Comparison of ENCODE assay signal across 10 cellular contexts in the genomic region with DNA sequence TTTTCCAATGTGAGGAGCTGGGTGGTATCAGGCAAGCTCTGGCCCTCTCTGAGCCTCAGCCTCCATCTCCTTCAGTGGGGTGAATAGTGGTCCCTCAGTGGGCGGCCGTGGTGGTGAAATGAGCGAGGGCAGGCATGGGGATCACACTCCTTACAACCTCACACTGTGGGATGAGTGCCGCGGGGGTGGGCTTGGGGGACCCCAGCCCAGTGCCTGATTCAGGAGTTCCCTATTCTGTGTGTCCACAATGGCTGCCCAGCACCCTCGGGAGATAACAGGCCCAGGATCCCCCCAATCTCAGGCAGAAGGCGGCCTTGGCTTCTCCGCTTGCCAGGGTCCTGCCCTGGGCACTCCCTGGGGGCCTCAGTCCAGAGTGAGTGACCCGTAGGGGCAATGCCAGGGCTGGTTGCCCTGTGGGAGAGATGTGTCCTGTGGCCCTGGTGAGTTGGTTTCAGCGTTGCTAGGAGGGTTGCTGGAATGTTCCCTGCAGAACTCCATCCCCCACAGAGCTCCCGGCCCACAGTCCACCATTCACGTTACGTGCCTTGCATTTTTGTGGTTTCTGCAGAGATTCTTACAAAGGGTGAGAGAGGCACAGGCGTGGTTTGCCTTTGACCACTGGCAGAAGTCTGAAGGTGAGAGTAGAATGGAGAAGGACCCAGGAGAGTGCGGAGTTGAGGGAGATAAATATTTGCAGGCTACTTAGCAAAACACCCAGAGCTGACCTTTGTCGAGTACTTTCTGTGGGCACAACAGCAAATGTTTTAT. TPM values are rescaled to one million over a fixed set of nuclear protein-coding genes. Genes with fewer than 3 reads are reported as not detected.
A peak's percentile ranks its signal among the peaks of the same experiment; 100 is the strongest.
DNase-seq lines count a peak whose midpoint lies in the region; ATAC-seq and TF ChIP-seq lines count a peak whose summit lies in the region.
"Had no signal": no experiment of that assay in that cellular context is flagged by ENCODE, and none has a peak within 500 bp of the region (broad histone marks: within the 10 kb centered on the region; RNA-seq: fewer than 3 reads in every experiment).

No MANE protein-coding gene starts in this region.

- H4K91ac ChIP-seq in neuronal stem cell (ENCODE audit: low read depth, low read length, poor library complexity): no peak overlapping the region

- POLR2A ChIA-PET in BJ (lab: Charles Lee): interaction anchor here (0.6 kb wide), 1 partner anchor 13 kb away, joined by 3 read pairs; no protein-coding TSS in a partner anchor

- no peaks in the 10 kb centered on the region for H3K9me3 ChIP-seq in NT2/D1 (ENCODE audit: insufficient read depth, low read length)
- no peaks in the 10 kb centered on the region for H3K9me3 ChIP-seq in endodermal cell (ENCODE audit: control insufficient read depth, low read length)
- H3K9me3 ChIP-seq in neuronal stem cell (replicated peaks in 1 of 2; ENCODE audit: control insufficient read depth in 2 of 2, insufficient read depth in 1 of 2, low read depth in 1 of 2, low read length in 2 of 2): no peaks in the 10 kb centered on the region

- H3K4me3 ChIP-seq in BJ (ENCODE audit: low read depth, low read length) (no peak overlapping the region), NT2/D1 (ENCODE audit: insufficient read length, low read depth) (no peak overlapping the region), endodermal cell (ENCODE audit: low read length) (no peak overlapping the region), neuronal stem cell (ENCODE audit: low read length in 2 of 2) (peak overlapping the region in 1 of 2 donors; percentile 11)

- H3K23ac ChIP-seq in neuronal stem cell (ENCODE audit: low read depth, low read length, poor library complexity): no peak overlapping the region

- H3K36me3 ChIP-seq in BJ (ENCODE audit: control insufficient read depth, insufficient read depth, low read length): no peaks in the 10 kb centered on the region; the same call in 1 of the 2 replicates
- no peaks in the 10 kb centered on the region for H3K36me3 ChIP-seq in NT2/D1 (ENCODE audit: insufficient read depth, insufficient read length, low read length)
- H3K36me3 ChIP-seq in endodermal cell (ENCODE audit: control insufficient read depth, insufficient read depth, low read length): no peaks in the 10 kb centered on the region
- H3K36me3 ChIP-seq in neuronal stem cell (replicated peaks in 1 of 2; ENCODE audit: control insufficient read depth in 2 of 2, insufficient read depth in 2 of 2, low read length in 2 of 2): no peaks in the 10 kb centered on the region

- H3K18ac ChIP-seq in neuronal stem cell (ENCODE audit: low read length): no peak overlapping the region

- H3K36me3 Mint-ChIP-seq in endodermal cell (ENCODE audit: low read depth): no peaks in the 10 kb centered on the region

- H3K9ac ChIP-seq in NT2/D1 (ENCODE audit: insufficient read length, low read depth) (peak overlapping the region; percentile 46), endodermal cell (ENCODE audit: extremely low read depth, low read length, poor library complexity, severe bottlenecking) (no peak overlapping the region), neuronal stem cell (ENCODE audit: low read depth, low read length, poor library complexity) (no peak overlapping the region)

- H4K8ac ChIP-seq in neuronal stem cell (ENCODE audit: low read depth, low read length): no peak overlapping the region

- no peaks in the 10 kb centered on the region for H3K4me1 Mint-ChIP-seq in endodermal cell

- H2AFZ ChIP-seq in neuronal stem cell (ENCODE audit: low read length): peak overlapping the region; percentile 31

- DNase-seq in BJ (ENCODE audit: low read depth) (peak; percentile 94), NT2/D1 (ENCODE audit: low read depth, low spot score) (peak; percentile 48), endodermal cell (no peak), neuronal stem cell (ENCODE audit: low spot score) (no peak), DMS153 (lab: John Stamatoyannopoulos, UW) (no peak)
- DNase-seq in activated naive CD4-positive, alpha-beta T cell (lab: John Stamatoyannopoulos, UW): no peak
- DNase-seq: NCI-H1694 treated with DMSO at 0.1 percent for 48 hours had no signal

- H2BK12ac ChIP-seq in neuronal stem cell (ENCODE audit: low read length): no peak overlapping the region

- H3K27me3 Mint-ChIP-seq in endodermal cell (ENCODE audit: insufficient read depth): no peaks in the 10 kb centered on the region

- no peak overlapping the region for H3K4ac ChIP-seq in neuronal stem cell (ENCODE audit: low read length)

- 87 to 89% methylated on average over 10 to 16 of the region's 16 CpGs for WGBS in endodermal cell (ENCODE audit: insufficient coverage in 1 of 2, insufficient read length in 1 of 2), 2 experiments
- WGBS in neuronal stem cell (ENCODE audit: extremely low coverage in 2 of 2, insufficient read length in 2 of 2, insufficient replicate concordance in 1 of 2), 2 donors: no CpG with 5 or more reads among the region's 16 CpGs

- peak overlapping the region; percentile 67 for H3K27ac ChIP-seq in endodermal cell (ENCODE audit: low read depth, low read length)
- no peak overlapping the region for H3K27ac ChIP-seq in neuronal stem cell (replicated peaks; ENCODE audit: low read length)

- CTCF ChIA-PET in BJ (lab: Yijun Ruan, JAX): interaction anchor here (1.0 to 2.6 kb wide), 4 partner anchors 9 to 197 kb away, joined by 3 to 9 read pairs (median 6); no protein-coding TSS in a partner anchor

- no peak overlapping the region for H3K4me3 Mint-ChIP-seq in endodermal cell

- H3K79me1 ChIP-seq in neuronal stem cell (ENCODE audit: low read depth, low read length): no peaks in the 10 kb centered on the region

- H3K14ac ChIP-seq in neuronal stem cell (ENCODE audit: low read length): no peak overlapping the region

- no peaks in the 10 kb centered on the region for H3K27me3 ChIP-seq in BJ (ENCODE audit: control insufficient read depth, insufficient read depth, low read length)
- H3K27me3 ChIP-seq in NT2/D1 (ENCODE audit: insufficient read depth, insufficient read length): no peaks in the 10 kb centered on the region
- H3K27me3 ChIP-seq in endodermal cell (ENCODE audit: control insufficient read depth, insufficient read depth, low read length, poor library complexity, severe bottlenecking): no peaks in the 10 kb centered on the region
- H3K27me3 ChIP-seq in neuronal stem cell (ENCODE audit: control insufficient read depth in 3 of 3, insufficient read depth in 3 of 3, low read depth in 1 of 3, low read length in 3 of 3): no peaks in the 10 kb centered on the region

- H2BK5ac ChIP-seq in neuronal stem cell (ENCODE audit: low read length): no peak overlapping the region

- H2BK15ac ChIP-seq in neuronal stem cell (ENCODE audit: low read length): peak overlapping the region; percentile 68

- TF ChIP-seq CTCF in BJ (IDR thresholded peaks at IDR 0.05; ENCODE audit: insufficient read depth, low read depth, low read length) (no peak), endodermal cell (conservative IDR thresholded peaks at IDR 0.05) (no peak)

- no peak overlapping the region for H3K4me2 ChIP-seq in neuronal stem cell (ENCODE audit: insufficient read depth, low read length, poor library complexity, severe bottlenecking)

- peaks cover 10% of the 10 kb centered on the region for H3K9me3 Mint-ChIP-seq in endodermal cell

- ATAC-seq in GM19455 (IDR thresholded peaks at IDR 0.05; ENCODE audit: unreplicated experiment) (no peak), GM18867 (IDR thresholded peaks at IDR 0.05; ENCODE audit: unreplicated experiment) (no peak)

- no peak overlapping the region for H3K27ac Mint-ChIP-seq in endodermal cell

- H3K4me1 ChIP-seq in NT2/D1 (ENCODE audit: insufficient read depth, insufficient read length) (peaks cover 60% of the 10 kb centered on the region), endodermal cell (ENCODE audit: control insufficient read depth, insufficient read depth, low read length) (no peaks in the 10 kb centered on the region), neuronal stem cell (ENCODE audit: control insufficient read depth in 2 of 2, insufficient read depth in 1 of 2, low read depth in 1 of 2, low read length in 2 of 2) (peaks cover 13 to 67% of the 10 kb centered on the region in 2 donors)

- peak overlapping the region; percentile 82 for H2AK5ac ChIP-seq in neuronal stem cell (ENCODE audit: low read depth, low read length)

- H2BK120ac ChIP-seq in neuronal stem cell (ENCODE audit: low read depth, low read length): peak overlapping the region; percentile 26

RNA-seq across cellular contexts. Expression of a gene that starts 2.9 kb away (rescaled TPM):
- polyA plus RNA-seq in BJ (2011; rRNA removed): 48.4 and 74.2 TPM in 2 replicates
- polyA minus RNA-seq in BJ (2011; rRNA and poly(A)+ RNA removed): 12.8 and 17.3 TPM in 2 replicates
- under 1 TPM in 1 of 2 donors, not detected in 1; 0.11 TPM for total RNA-seq in endodermal cell
- polyA plus RNA-seq in endodermal cell (2013, experiment 1 of 2): 0.64 TPM
- polyA plus RNA-seq in endodermal cell (2013, experiment 2 of 2): 0.41 TPM
- 0.25 TPM for polyA plus RNA-seq in neuronal stem cell (2013, experiment 1 of 2)
- 0.22 TPM for polyA plus RNA-seq in neuronal stem cell (2013, experiment 2 of 2)
- total RNA-seq: activated CD8-positive, alpha-beta memory T cell treated with anti-CD3 and anti-CD28 coated beads for 36 hours had no signal

RNA-seq across cellular contexts. Expression of a gene that starts 9.1 kb away (rescaled TPM):
- 23.6 and 38.0 TPM in 2 replicates for polyA plus RNA-seq in BJ (2011; rRNA removed)
- polyA minus RNA-seq in BJ (2011; rRNA and poly(A)+ RNA removed): 25.3 and 36.5 TPM in 2 replicates
- total RNA-seq in endodermal cell: 10 to 100 TPM; 27.1 to 32.0 TPM
- 13.6 TPM for polyA plus RNA-seq in endodermal cell (2013, experiment 1 of 2)
- polyA plus RNA-seq in endodermal cell (2013, experiment 2 of 2): 10.8 TPM
- 4.9 TPM for polyA plus RNA-seq in neuronal stem cell (2013, experiment 1 of 2)
- 4.6 TPM for polyA plus RNA-seq in neuronal stem cell (2013, experiment 2 of 2)

RNA-seq across cellular contexts. Expression of a gene that starts 17.5 kb away (rescaled TPM):
- polyA plus RNA-seq in BJ (2011; rRNA removed): 75.1 and 101 TPM in 2 replicates
- 64.3 and 87.3 TPM in 2 replicates for polyA minus RNA-seq in BJ (2011; rRNA and poly(A)+ RNA removed)
- 100 to 1,000 TPM; 150 to 168 TPM for total RNA-seq in endodermal cell
- polyA plus RNA-seq in endodermal cell (2013, experiment 1 of 2): 151 TPM
- polyA plus RNA-seq in endodermal cell (2013, experiment 2 of 2): 145 TPM
- polyA plus RNA-seq in neuronal stem cell (2013, experiment 1 of 2): 144 TPM
- 148 TPM for polyA plus RNA-seq in neuronal stem cell (2013, experiment 2 of 2)

RNA-seq across cellular contexts. Expression of a gene that starts 25.8 kb away (rescaled TPM):
- polyA plus RNA-seq in BJ (2011; rRNA removed): 56.0 and 111 TPM in 2 replicates
- polyA minus RNA-seq in BJ (2011; rRNA and poly(A)+ RNA removed): 58.8 and 76.7 TPM in 2 replicates
- total RNA-seq in endodermal cell: 10 to 100 TPM; 61.6 to 70.4 TPM
- 19.0 TPM for polyA plus RNA-seq in endodermal cell (2013, experiment 1 of 2)
- 18.5 TPM for polyA plus RNA-seq in endodermal cell (2013, experiment 2 of 2)
- 5.7 TPM for polyA plus RNA-seq in neuronal stem cell (2013, experiment 1 of 2)
- 4.8 TPM for polyA plus RNA-seq in neuronal stem cell (2013, experiment 2 of 2)

Comparison
In these comparisons a context has a peak if more than half of its experiments do, and no peak if none do; other contexts are left out.
1. DNase-seq: peak in BJ (single experiment) and NT2/D1 (single experiment); none in endodermal cell (single experiment), neuronal stem cell (single experiment), DMS153 (single experiment) and activated naive CD4-positive, alpha-beta T cell (0 of 4).